Comparison of ENCODE assay signal across 1 cellular context in genomic region chr6:72703093-72703492, GRCh38.
TF ChIP-seq lines count a peak whose summit lies in the region.

No MANE protein-coding gene starts in this region.

TF ChIP-seq in K562, 482 proteins besides CTCF, POLR2A, EP300 and RAD21 (continued from another document and continues in another):
- TF ChIP-seq, protein P1, sequence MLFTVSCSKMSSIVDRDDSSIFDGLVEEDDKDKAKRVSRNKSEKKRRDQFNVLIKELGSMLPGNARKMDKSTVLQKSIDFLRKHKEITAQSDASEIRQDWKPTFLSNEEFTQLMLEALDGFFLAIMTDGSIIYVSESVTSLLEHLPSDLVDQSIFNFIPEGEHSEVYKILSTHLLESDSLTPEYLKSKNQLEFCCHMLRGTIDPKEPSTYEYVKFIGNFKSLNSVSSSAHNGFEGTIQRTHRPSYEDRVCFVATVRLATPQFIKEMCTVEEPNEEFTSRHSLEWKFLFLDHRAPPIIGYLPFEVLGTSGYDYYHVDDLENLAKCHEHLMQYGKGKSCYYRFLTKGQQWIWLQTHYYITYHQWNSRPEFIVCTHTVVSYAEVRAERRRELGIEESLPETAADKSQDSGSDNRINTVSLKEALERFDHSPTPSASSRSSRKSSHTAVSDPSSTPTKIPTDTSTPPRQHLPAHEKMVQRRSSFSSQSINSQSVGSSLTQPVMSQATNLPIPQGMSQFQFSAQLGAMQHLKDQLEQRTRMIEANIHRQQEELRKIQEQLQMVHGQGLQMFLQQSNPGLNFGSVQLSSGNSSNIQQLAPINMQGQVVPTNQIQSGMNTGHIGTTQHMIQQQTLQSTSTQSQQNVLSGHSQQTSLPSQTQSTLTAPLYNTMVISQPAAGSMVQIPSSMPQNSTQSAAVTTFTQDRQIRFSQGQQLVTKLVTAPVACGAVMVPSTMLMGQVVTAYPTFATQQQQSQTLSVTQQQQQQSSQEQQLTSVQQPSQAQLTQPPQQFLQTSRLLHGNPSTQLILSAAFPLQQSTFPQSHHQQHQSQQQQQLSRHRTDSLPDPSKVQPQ (CRISPR knock-in tag; IDR thresholded peaks at IDR 0.05; ENCODE audit: borderline replicate concordance) = no peak
- no peak for TF ChIP-seq ADNP (tag; IDR thresholded peaks at IDR 0.05)
- TF ChIP-seq, protein P2, sequence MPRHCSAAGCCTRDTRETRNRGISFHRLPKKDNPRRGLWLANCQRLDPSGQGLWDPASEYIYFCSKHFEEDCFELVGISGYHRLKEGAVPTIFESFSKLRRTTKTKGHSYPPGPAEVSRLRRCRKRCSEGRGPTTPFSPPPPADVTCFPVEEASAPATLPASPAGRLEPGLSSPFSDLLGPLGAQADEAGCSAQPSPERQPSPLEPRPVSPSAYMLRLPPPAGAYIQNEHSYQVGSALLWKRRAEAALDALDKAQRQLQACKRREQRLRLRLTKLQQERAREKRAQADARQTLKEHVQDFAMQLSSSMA (CRISPR knock-in tag; IDR thresholded peaks at IDR 0.05) = no peak
- no peak for TF ChIP-seq GATAD2A (IDR thresholded peaks at IDR 0.05)
- no peak for TF ChIP-seq XRCC3 (IDR thresholded peaks at IDR 0.05)
- no peak for TF ChIP-seq SLC30A9 (CRISPR knock-in tag; IDR thresholded peaks at IDR 0.05)
- no peak for TF ChIP-seq FOXK2 (conservative IDR thresholded peaks at IDR 0.05 in 1 of 2, IDR thresholded peaks at IDR 0.05 in 1 of 2; ENCODE audit: low read depth in 2 of 2)
- no peak for TF ChIP-seq DACH1 (IDR thresholded peaks at IDR 0.05; ENCODE audit: partially characterized antibody)
- TF ChIP-seq, protein P3, sequence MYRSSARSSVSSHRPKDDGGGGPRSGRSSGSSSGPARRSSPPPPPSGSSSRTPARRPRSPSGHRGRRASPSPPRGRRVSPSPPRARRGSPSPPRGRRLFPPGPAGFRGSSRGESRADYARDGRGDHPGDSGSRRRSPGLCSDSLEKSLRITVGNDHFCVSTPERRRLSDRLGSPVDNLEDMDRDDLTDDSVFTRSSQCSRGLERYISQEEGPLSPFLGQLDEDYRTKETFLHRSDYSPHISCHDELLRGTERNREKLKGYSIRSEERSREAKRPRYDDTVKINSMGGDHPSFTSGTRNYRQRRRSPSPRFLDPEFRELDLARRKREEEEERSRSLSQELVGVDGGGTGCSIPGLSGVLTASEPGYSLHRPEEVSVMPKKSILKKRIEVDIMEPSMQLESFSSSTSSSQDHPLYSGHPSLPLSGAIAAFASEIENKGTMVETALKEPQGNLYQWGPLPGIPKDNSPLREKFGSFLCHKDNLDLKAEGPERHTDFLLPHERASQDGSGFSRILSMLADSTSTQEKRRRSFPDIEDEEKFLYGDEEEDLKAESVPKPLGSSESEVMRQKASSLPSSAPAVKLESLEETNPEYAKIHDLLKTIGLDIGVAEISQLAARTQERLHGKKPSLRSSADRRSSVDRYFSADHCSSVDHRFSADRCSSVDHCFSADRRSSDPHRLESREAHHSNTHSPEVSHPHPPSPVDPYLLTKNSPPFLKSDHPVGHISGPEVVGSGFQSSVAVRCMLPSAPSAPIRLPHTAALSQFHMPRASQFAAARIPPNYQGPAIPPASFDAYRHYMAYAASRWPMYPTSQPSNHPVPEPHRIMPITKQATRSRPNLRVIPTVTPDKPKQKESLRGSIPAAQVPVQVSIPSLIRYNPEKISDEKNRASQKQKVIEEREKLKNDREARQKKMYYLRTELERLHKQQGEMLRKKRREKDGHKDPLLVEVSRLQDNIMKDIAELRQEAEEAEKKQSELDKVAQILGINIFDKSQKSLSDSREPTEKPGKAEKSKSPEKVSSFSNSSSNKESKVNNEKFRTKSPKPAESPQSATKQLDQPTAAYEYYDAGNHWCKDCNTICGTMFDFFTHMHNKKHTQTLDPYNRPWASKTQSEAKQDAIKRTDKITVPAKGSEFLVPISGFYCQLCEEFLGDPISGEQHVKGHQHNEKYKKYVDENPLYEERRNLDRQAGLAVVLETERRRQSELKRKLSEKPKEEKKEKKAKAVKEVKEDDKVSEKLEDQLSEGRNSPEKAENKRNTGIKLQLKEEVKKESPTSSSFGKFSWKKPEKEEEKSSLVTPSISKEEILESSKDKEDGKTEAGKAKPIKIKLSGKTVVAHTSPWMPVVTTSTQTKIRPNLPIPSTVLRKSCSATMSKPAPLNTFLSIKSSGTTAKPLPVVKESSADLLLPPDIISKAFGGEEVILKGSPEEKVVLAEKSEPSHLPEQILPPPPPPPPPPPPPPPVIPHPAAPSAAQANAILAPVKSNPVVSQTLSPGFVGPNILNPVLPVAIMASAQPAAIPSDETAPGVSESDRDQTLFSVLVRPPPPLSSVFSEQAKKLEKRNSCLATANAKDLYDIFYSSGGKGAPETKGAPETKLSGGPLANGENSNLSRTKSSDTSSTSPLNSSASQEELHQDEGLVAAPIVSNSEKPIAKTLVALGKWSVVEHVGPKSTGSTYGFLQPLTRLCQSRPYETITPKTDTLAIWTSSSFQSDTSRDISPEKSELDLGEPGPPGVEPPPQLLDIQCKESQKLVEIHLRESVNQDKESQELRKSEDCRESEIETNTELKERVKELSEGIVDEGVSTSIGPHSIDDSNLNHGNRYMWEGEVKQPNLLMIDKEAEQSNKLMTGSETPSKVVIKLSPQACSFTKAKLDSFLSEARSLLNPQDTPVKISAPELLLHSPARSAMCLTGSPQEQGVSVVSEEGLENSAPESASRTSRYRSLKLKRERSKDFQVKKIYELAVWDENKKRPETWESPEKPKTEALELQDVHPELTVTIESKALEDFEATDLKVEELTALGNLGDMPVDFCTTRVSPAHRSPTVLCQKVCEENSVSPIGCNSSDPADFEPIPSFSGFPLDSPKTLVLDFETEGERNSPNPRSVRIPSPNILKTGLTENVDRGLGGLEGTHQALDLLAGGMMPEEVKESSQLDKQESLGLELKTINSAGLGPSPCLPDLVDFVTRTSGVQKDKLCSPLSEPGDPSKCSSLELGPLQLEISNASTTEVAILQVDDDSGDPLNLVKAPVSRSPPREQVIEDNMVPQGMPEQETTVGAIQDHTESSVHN (IDR thresholded peaks at IDR 0.05; ENCODE audit: borderline replicate concordance in 1 of 2, low read depth in 1 of 2) = no peak
- peak; percentile 38; the same call in 1 of the 2 replicates for TF ChIP-seq CTBP1 (IDR thresholded peaks at IDR 0.05; ENCODE audit: borderline replicate concordance)
- TF ChIP-seq COPS2 (conservative IDR thresholded peaks at IDR 0.05) = no peak
- TF ChIP-seq POLR3G (IDR thresholded peaks at IDR 0.05; ENCODE audit: extremely low read depth, insufficient read length, insufficient replicate concordance) = no peak
- TF ChIP-seq ZNF224 (CRISPR knock-in tag; IDR thresholded peaks at IDR 0.05) = no peak
- no peak for TF ChIP-seq ZNF609 (CRISPR knock-in tag; IDR thresholded peaks at IDR 0.05; ENCODE audit: borderline replicate concordance)
- TF ChIP-seq GTF2B (IDR thresholded peaks at IDR 0.05; ENCODE audit: extremely low read depth, insufficient read length) = no peak
- TF ChIP-seq PBX2 (CRISPR knock-in tag; IDR thresholded peaks at IDR 0.05; ENCODE audit: low read depth) = no peak
- no peak; the same call in 1 of the 2 replicates for TF ChIP-seq PBX2 (tag; conservative IDR thresholded peaks at IDR 0.05; ENCODE audit: low read depth)
- TF ChIP-seq EHMT2 (IDR thresholded peaks at IDR 0.05) = peak; percentile 74; the same call in 1 of the 2 replicates
- TF ChIP-seq FOXP1 (CRISPR knock-in tag; IDR thresholded peaks at IDR 0.05) = no peak
- no peak for TF ChIP-seq PML (IDR thresholded peaks at IDR 0.05; ENCODE audit: low read length)
- peak; percentile 69 for TF ChIP-seq SMARCE1 (IDR thresholded peaks at IDR 0.05)
- no peak for TF ChIP-seq THRA (IDR thresholded peaks at IDR 0.05)
- no peak for TF ChIP-seq TBL1XR1 (IDR thresholded peaks at IDR 0.05; ENCODE audit: low read length in 2 of 2)
- no peak for TF ChIP-seq ERF (CRISPR knock-in tag; IDR thresholded peaks at IDR 0.05)
- TF ChIP-seq E2F3 (CRISPR knock-in tag; IDR thresholded peaks at IDR 0.05) = no peak
- no peak for TF ChIP-seq ZNF695 (CRISPR knock-in tag; IDR thresholded peaks at IDR 0.05)
- TF ChIP-seq TRIM24 (IDR thresholded peaks at IDR 0.05) = peak; percentile 35 to 44; a peak in 1 of 4 replicates
- no peak for TF ChIP-seq LEF1 (IDR thresholded peaks at IDR 0.05)
- no peak for TF ChIP-seq FOXM1 (IDR thresholded peaks at IDR 0.05; ENCODE audit: low read depth)
- no peak for TF ChIP-seq FOXM1 (CRISPR knock-in tag; IDR thresholded peaks at IDR 0.05; ENCODE audit: low read depth)
- TF ChIP-seq THRAP3 (IDR thresholded peaks at IDR 0.05; ENCODE audit: borderline replicate concordance) = no peak
- no peak for TF ChIP-seq ZBED1 (IDR thresholded peaks at IDR 0.05)
- TF ChIP-seq TCF3 (CRISPR knock-in tag; IDR thresholded peaks at IDR 0.05) = peak; percentile 79
- no peak for TF ChIP-seq ZNF23 (CRISPR knock-in tag; IDR thresholded peaks at IDR 0.05)
- TF ChIP-seq SMC3 (conservative IDR thresholded peaks at IDR 0.05; ENCODE audit: insufficient read depth, low read depth, low read length) = no peak
- no peak for TF ChIP-seq ZFP36 (IDR thresholded peaks at IDR 0.05; ENCODE audit: low read depth, low read length, partially characterized antibody)
- TF ChIP-seq SREBF2 (CRISPR knock-in tag; IDR thresholded peaks at IDR 0.05) = no peak
- no peak for TF ChIP-seq HMBOX1 (IDR thresholded peaks at IDR 0.05)
- TF ChIP-seq MYNN (IDR thresholded peaks at IDR 0.05) = no peak
- no peak for TF ChIP-seq MYNN (CRISPR knock-in tag; IDR thresholded peaks at IDR 0.05)
- no peak for TF ChIP-seq ARNT (IDR thresholded peaks at IDR 0.05)
- TF ChIP-seq NFATC3 (IDR thresholded peaks at IDR 0.05) = no peak
- TF ChIP-seq ZNF146 (CRISPR knock-in tag; IDR thresholded peaks at IDR 0.05; ENCODE audit: unreplicated experiment) = no peak
- TF ChIP-seq CSDE1 (IDR thresholded peaks at IDR 0.05) = no peak
